1 cellular context compared by ENCODE assay signal in the genomic region with DNA sequence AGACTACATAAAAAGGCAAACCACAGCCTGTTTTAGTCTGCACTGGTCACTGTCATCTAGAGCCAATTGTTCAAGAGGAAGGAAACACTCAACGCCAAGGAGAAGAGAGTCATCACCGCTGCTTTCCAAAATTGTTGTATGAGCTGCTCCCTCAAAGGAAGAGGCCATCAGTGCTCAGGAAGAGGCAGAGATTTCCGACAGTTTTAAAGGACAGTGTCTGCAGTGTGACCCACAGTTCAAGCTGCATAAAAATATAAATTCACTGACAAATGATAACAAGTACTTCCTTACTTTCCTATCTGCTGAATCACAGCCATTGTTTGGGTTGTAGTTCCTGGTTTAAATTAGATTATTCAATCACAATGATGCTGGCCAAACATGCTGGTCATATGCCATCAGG.
A peak's percentile ranks its signal among the peaks of the same experiment; 100 is the strongest.
TF ChIP-seq lines count a peak whose summit lies in the region.

No MANE protein-coding gene starts in this region.

TF ChIP-seq in endothelial cell of umbilical vein, 7 proteins besides CTCF, POLR2A, EP300 and RAD21:
- TF ChIP-seq GATA2 (IDR thresholded peaks at IDR 0.05; ENCODE audit: insufficient read depth, insufficient read length, low read depth, low read length): peak; percentile 96
- peak; percentile 94 for TF ChIP-seq FOS (IDR thresholded peaks at IDR 0.05; ENCODE audit: borderline replicate concordance, insufficient read depth, low read length)
- TF ChIP-seq JUN (IDR thresholded peaks at IDR 0.05; ENCODE audit: borderline replicate concordance, insufficient read depth, insufficient read length, low read depth): peak; percentile 48
- TF ChIP-seq POLR2AphosphoS5 (IDR thresholded peaks at IDR 0.05; ENCODE audit: insufficient read depth, low read depth, low read length): peak; percentile 94
- TF ChIP-seq EZH2 (IDR thresholded peaks at IDR 0.05; ENCODE audit: borderline replicate concordance, low read depth, low read length, severe bottlenecking): no peak
- no peak for TF ChIP-seq MYC (IDR thresholded peaks at IDR 0.05; ENCODE audit: low read depth, low read length)
